Comparison of ENCODE assay signal across 9 cellular contexts in the genomic region with DNA sequence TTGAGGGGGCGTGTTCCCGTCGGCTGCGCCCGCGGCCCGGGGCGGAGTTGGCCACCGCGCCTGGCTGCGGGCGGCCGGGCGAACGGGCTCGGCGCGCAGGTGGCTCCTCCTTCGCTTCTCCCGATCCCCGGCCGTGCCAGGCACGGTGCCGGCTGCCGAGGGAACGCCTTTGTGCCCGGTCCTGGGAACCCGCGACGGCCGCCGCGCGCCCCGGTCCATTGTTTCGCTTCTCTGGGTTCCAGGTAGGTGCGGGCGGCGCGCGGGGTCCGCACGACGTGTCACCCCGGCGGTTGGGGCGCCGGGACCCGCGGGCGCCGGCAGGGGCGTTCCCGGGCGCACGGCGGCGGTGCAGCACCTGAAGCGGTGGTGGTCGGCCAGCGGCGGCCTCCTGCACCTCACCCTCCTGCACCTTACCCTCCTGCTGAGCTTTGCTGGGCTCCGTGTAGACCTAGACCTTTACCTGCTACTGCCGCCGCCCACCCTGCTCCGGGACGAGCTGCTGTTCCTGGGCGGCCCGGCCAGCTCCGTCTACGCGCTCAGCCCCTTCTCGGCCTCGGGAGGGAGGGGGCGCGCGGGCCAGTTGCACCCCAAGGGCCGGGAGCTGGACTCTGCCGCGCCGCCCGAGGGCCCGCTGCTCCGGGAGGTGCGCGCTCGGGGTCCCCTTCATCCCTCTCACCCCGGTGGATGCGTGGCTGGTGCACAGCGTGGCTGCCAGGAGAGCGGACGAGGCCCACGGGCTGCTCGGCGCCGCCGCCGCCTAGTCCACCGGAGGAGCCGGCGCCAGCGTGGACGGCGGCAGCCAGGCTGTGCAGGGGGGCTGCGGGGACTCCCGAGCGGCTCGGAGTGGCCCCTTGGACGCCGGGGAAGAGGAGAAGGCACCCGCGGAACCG.
A peak's percentile ranks its signal among the peaks of the same experiment; 100 is the strongest.
DNase-seq lines count a peak whose midpoint lies in the region; ATAC-seq and TF ChIP-seq lines count a peak whose summit lies in the region.
"Had no signal": no experiment of that assay in that cellular context is flagged by ENCODE, and none has a peak within 500 bp of the region (broad histone marks: within the 10 kb centered on the region; RNA-seq: fewer than 3 reads in every experiment).

No MANE protein-coding gene starts in this region.

- no peaks in the 10 kb centered on the region for H3K36me3 ChIP-seq in BJ (ENCODE audit: control insufficient read depth, insufficient read depth, low read length)
- peaks cover 0 to 4% of the 10 kb centered on the region in 2 donors for H3K36me3 ChIP-seq in ascending aorta
- no peaks in the 10 kb centered on the region for H3K36me3 ChIP-seq in iPS-18a (ENCODE audit: control insufficient read depth, low read depth, low read length)

- no peak overlapping the region for H3K27ac Mint-ChIP-seq in stimulated activated effector memory CD8-positive, alpha-beta T cell treated with anti-CD3 and anti-CD28 coated beads, Interleukin-12 subunit alpha, Interleukin-12 subunit beta, amount 100 ng/mL, for 72 hours

- H3K9me3 Mint-ChIP-seq in stimulated activated effector memory CD8-positive, alpha-beta T cell treated with anti-CD3 and anti-CD28 coated beads, Interleukin-12 subunit alpha, Interleukin-12 subunit beta, amount 100 ng/mL, for 72 hours = no peaks in the 10 kb centered on the region

- TF ChIP-seq CTCF in BJ (IDR thresholded peaks at IDR 0.05; ENCODE audit: insufficient read depth, low read depth, low read length) (no peak), ascending aorta (IDR thresholded peaks at IDR 0.05) (no peak)

- H3K9me3 ChIP-seq in ascending aorta (no peaks in the 10 kb centered on the region), iPS-18a (ENCODE audit: control insufficient read depth, low read depth, low read length) (no peaks in the 10 kb centered on the region)

- peak overlapping the region; percentile 36 for H3K4me3 Mint-ChIP-seq in stimulated activated effector memory CD8-positive, alpha-beta T cell treated with anti-CD3 and anti-CD28 coated beads, Interleukin-12 subunit alpha, Interleukin-12 subunit beta, amount 100 ng/mL, for 72 hours

- H3K4me3 ChIP-seq in BJ (ENCODE audit: low read depth, low read length) = peak overlapping the region; percentile 42
- H3K4me3 ChIP-seq in ascending aorta = peak overlapping the region; percentile 63 to 68
- H3K4me3 ChIP-seq in iPS-18a (ENCODE audit: low read length) = peak overlapping the region; percentile 51

- no peaks in the 10 kb centered on the region for H3K36me3 Mint-ChIP-seq in stimulated activated effector memory CD8-positive, alpha-beta T cell treated with anti-CD3 and anti-CD28 coated beads, Interleukin-12 subunit alpha, Interleukin-12 subunit beta, amount 100 ng/mL, for 72 hours

- no peak overlapping the region for H3K9ac ChIP-seq in iPS-18a (ENCODE audit: low read length)

- no peak for DNase-seq in BJ (ENCODE audit: low read depth)
- peak; percentile 43 for DNase-seq in HuH-7.5 (ENCODE audit: low spot score)
- DNase-seq in ascending aorta (ENCODE audit: low spot score in 2 of 2) = no peak
- DNase-seq in stimulated activated effector memory CD8-positive, alpha-beta T cell treated with anti-CD3 and anti-CD28 coated beads, Interleukin-12 subunit alpha, Interleukin-12 subunit beta, amount 100 ng/mL, for 72 hours (ENCODE audit: low spot score in 2 of 2) = no peak
- no peak for DNase-seq in mesenteric fat pad (ENCODE audit: low spot score)

- peak; percentile 47 for ATAC-seq in stimulated activated effector memory CD8-positive, alpha-beta T cell treated with anti-CD3 and anti-CD28 coated beads, Interleukin-12 subunit alpha, Interleukin-12 subunit beta, amount 100 ng/mL, for 72 hours
- ATAC-seq in HG03442 (IDR thresholded peaks at IDR 0.05; ENCODE audit: unreplicated experiment) = no peak
- ATAC-seq in GM19455 (IDR thresholded peaks at IDR 0.05; ENCODE audit: unreplicated experiment) = no peak
- ATAC-seq: HCT116 had no signal

- H3K27me3 ChIP-seq in BJ (ENCODE audit: control insufficient read depth, insufficient read depth, low read length) (no peaks in the 10 kb centered on the region), ascending aorta (no peaks in the 10 kb centered on the region), iPS-18a (ENCODE audit: control insufficient read depth, insufficient read depth, low read length) (peaks cover 27% of the 10 kb centered on the region)

- no peak overlapping the region for H3K27ac ChIP-seq in ascending aorta
- no peak overlapping the region for H3K27ac ChIP-seq in iPS-18a (ENCODE audit: low read length)

- POLR2A ChIA-PET in BJ (lab: Charles Lee) = no interaction called here

- intact Hi-C loops in ascending aorta (cut with DNase I) = no loop called here

- H3K4me1 ChIP-seq in ascending aorta (peaks cover 0 to 5% of the 10 kb centered on the region in 2 donors), iPS-18a (ENCODE audit: control insufficient read depth, low read depth, low read length) (no peaks in the 10 kb centered on the region)

- H3K4me1 Mint-ChIP-seq in stimulated activated effector memory CD8-positive, alpha-beta T cell treated with anti-CD3 and anti-CD28 coated beads, Interleukin-12 subunit alpha, Interleukin-12 subunit beta, amount 100 ng/mL, for 72 hours = peaks cover 5% of the 10 kb centered on the region

- CTCF ChIA-PET in BJ (lab: Yijun Ruan, JAX) = no interaction called here
